In genomic region chr19:17658666-17659065, GRCh38 we compare ENCODE assay signal across 30 cellular contexts. TPM values are rescaled to one million over a fixed set of nuclear protein-coding genes. Genes with fewer than 3 reads are reported as not detected.
DNase-seq lines count a peak whose midpoint lies in the region; ATAC-seq and TF ChIP-seq lines count a peak whose summit lies in the region.
"Had no signal": no experiment of that assay in that cellular context is flagged by ENCODE, and none has a peak within 500 bp of the region (broad histone marks: within the 10 kb centered on the region; RNA-seq: fewer than 3 reads in every experiment).

No MANE protein-coding gene starts in this region.

- H3K4me3 ChIP-seq in dorsolateral prefrontal cortex (no peak overlapping the region), lower lobe of right lung (no peak overlapping the region), upper lobe of left lung (no peak overlapping the region)
- H3K4me3 ChIP-seq: breast epithelium, heart left ventricle, lung, prostate gland, sigmoid colon had no signal

- H3K9me3 ChIP-seq in lower lobe of right lung (no peaks in the 10 kb centered on the region), upper lobe of left lung (no peaks in the 10 kb centered on the region)
- H3K9me3 ChIP-seq: breast epithelium, prostate gland had no signal

- intact Hi-C loops in dorsolateral prefrontal cortex (cut with DNase I) (no loop called here), lower lobe of right lung (cut with DNase I) (no loop called here)

- DNase-seq in GM03348 (ENCODE audit: low spot score) (peak; percentile 53), dorsolateral prefrontal cortex (no peak), lower lobe of right lung (no peak), upper lobe of left lung (no peak), NCI-H510A (lab: John Stamatoyannopoulos, UW) (no peak)
- DNase-seq: activated CD4-positive, alpha-beta T cell treated with anti-CD3 and anti-CD28 coated beads for 36 hours; activated CD8-positive, alpha-beta memory T cell treated with anti-CD3 and anti-CD28 coated beads for 24 hours; activated naive CD4-positive, alpha-beta T cell treated with anti-CD3 and anti-CD28 coated beads, Interleukin-2, amount 50 U/mL, for 16 hours; activated T-cell treated with anti-CD3 and anti-CD28 coated beads for 4 hours; amniotic stem cell; DND-41; effector memory CD4-positive, alpha-beta T cell; foreskin keratinocyte; GOT3; heart left ventricle; KG1; NCI-H1092 treated with DMSO at 0.1 percent for 48 hours; NCI-H187; NCI-H2171; sigmoid colon; stimulated activated CD4-positive, alpha-beta T cell treated with anti-CD3 and anti-CD28 coated beads, Interleukin-12 subunit alpha, Interleukin-12 subunit beta, amount 100 ng/mL, for 4 hours; stimulated activated CD4-positive, alpha-beta T cell treated with anti-CD3 and anti-CD28 coated beads, Interleukin-2, amount 100 ng/mL, for 48 hours; T-helper 9 cell had no signal

- no peak for TF ChIP-seq POLR2A in upper lobe of left lung (IDR thresholded peaks at IDR 0.05)

- 32 to 52% methylated on average over 3 of the region's 3 CpGs for WGBS in upper lobe of left lung, 2 donors

- TF ChIP-seq CTCF in dorsolateral prefrontal cortex (IDR thresholded peaks at IDR 0.05 in 54 of 56, conservative IDR thresholded peaks at IDR 0.05 in 2 of 56; ENCODE audit: low read depth in 1 of 56, partially characterized antibody in 56 of 56), result no peak
- TF ChIP-seq CTCF in lower lobe of right lung (IDR thresholded peaks at IDR 0.05), result no peak
- no peak for TF ChIP-seq CTCF in upper lobe of left lung (IDR thresholded peaks at IDR 0.05)

- ATAC-seq in lower lobe of right lung (no peak), upper lobe of left lung (ENCODE audit: low FRiP score in 2 of 2) (no peak), HG03175 (IDR thresholded peaks at IDR 0.05; ENCODE audit: unreplicated experiment) (no peak), HG03135 (IDR thresholded peaks at IDR 0.05; ENCODE audit: unreplicated experiment) (no peak)
- ATAC-seq: activated CD4-positive, alpha-beta T cell treated with anti-CD3 and anti-CD28 coated beads for 36 hours; foreskin keratinocyte; heart left ventricle; naive thymus-derived CD8-positive, alpha-beta T cell had no signal

- H3K27ac ChIP-seq in dorsolateral prefrontal cortex (peak overlapping the region in 31 of 59 donors; percentile 24 to 84 (median 46)), lower lobe of right lung (peak overlapping the region; percentile 73), upper lobe of left lung (peak overlapping the region; percentile 23 to 79 (median 46))
- H3K27ac ChIP-seq: epithelial cell of prostate, foreskin keratinocyte had no signal

- no peak for TF ChIP-seq EP300 in upper lobe of left lung (IDR thresholded peaks at IDR 0.05)

- no peaks in the 10 kb centered on the region for H3K4me1 ChIP-seq in lower lobe of right lung
- H3K4me1 ChIP-seq in upper lobe of left lung, result no peaks in the 10 kb centered on the region
- H3K4me1 ChIP-seq: breast epithelium, foreskin keratinocyte, prostate gland, sigmoid colon had no signal

- no peaks in the 10 kb centered on the region for H3K27me3 ChIP-seq in dorsolateral prefrontal cortex
- no peaks in the 10 kb centered on the region for H3K27me3 ChIP-seq in lower lobe of right lung (ENCODE audit: low read depth)
- no peaks in the 10 kb centered on the region for H3K27me3 ChIP-seq in upper lobe of left lung
- H3K27me3 ChIP-seq: breast epithelium, foreskin keratinocyte, heart left ventricle, sigmoid colon had no signal

- H3K36me3 ChIP-seq in lower lobe of right lung (no peaks in the 10 kb centered on the region), upper lobe of left lung (no peaks in the 10 kb centered on the region)
- H3K36me3 ChIP-seq: breast epithelium, heart left ventricle, prostate gland, sigmoid colon had no signal

RNA-seq across cellular contexts. Expression of gene UNC13A, which starts 29.5 kb away (rescaled TPM):
- total RNA-seq in dorsolateral prefrontal cortex (100 to 1,000 TPM in 114 of 120 experiments, 10 to 100 TPM in 6; 49.4 to 256 (median 166) TPM), lower lobe of right lung (0.21 TPM), upper lobe of left lung (under 1 TPM in 5 of 6 donors, not detected in 1; under 0.01 to 0.54 (median 0.33) TPM)

Comparison
In these comparisons a context has a peak if more than half of its experiments do, and no peak if none do; other contexts are left out.
1. RNA of gene UNC13A, which starts 29.5 kb away (total RNA-seq): 49.4 to 256 TPM in dorsolateral prefrontal cortex; under 0.01 to 0.54 TPM in upper lobe of left lung and 0.21 TPM in lower lobe of right lung (single experiment); every median in the first group is over 10 times any median in the second.
2. Peak in every context shown above with its lines, with median percentiles within 50 percentile points of each other: H3K27ac ChIP-seq.